1 cellular context compared by ENCODE assay signal in genomic region chr20:9302073-9302425, GRCh38.
A peak's percentile ranks its signal among the peaks of the same experiment; 100 is the strongest.
TF ChIP-seq lines count a peak whose summit lies in the region.

No MANE protein-coding gene starts in this region.

TF ChIP-seq in HepG2, 621 proteins besides CTCF, POLR2A, EP300 and RAD21 (continued from another document):
- TF ChIP-seq, protein P1, sequence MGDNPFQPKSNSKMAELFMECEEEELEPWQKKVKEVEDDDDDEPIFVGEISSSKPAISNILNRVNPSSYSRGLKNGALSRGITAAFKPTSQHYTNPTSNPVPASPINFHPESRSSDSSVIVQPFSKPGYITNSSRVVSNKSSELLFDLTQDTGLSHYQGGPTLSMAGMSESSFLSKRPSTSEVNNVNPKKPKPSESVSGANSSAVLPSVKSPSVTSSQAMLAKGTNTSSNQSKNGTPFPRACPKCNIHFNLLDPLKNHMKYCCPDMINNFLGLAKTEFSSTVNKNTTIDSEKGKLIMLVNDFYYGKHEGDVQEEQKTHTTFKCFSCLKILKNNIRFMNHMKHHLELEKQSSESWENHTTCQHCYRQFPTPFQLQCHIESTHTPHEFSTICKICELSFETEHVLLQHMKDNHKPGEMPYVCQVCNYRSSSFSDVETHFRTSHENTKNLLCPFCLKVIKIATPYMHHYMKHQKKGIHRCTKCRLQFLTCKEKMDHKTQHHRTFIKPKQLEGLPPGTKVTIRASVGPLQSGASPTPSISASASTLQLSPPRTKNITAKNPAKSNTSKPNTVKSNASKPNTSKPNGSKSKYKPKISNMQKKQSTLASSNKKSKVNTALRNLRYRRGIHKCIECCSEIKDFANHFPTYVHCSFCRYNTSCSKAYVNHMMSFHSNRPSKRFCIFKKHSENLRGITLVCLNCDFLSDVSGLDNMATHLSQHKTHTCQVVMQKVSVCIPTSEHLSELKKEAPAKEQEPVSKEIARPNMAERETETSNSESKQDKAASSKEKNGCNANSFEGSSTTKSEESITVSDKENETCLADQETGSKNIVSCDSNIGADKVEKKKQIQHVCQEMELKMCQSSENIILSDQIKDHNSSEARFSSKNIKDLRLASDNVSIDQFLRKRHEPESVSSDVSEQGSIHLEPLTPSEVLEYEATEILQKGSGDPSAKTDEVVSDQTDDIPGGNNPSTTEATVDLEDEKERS (CRISPR knock-in tag; IDR thresholded peaks at IDR 0.05) = no peak
- TF ChIP-seq EEA1 (CRISPR knock-in tag; IDR thresholded peaks at IDR 0.05; ENCODE audit: borderline replicate concordance) (no peak), NCOA2 (CRISPR knock-in tag; IDR thresholded peaks at IDR 0.05) (no peak), BCL6 (CRISPR knock-in tag; IDR thresholded peaks at IDR 0.05) (no peak), NBN (conservative IDR thresholded peaks at IDR 0.05) (no peak), ZNF605 (CRISPR knock-in tag; IDR thresholded peaks at IDR 0.05) (no peak), SNAPC5 (CRISPR knock-in tag; IDR thresholded peaks at IDR 0.05; ENCODE audit: borderline replicate concordance) (no peak), ZSCAN20 (CRISPR knock-in tag; IDR thresholded peaks at IDR 0.05; ENCODE audit: borderline replicate concordance) (no peak), TMF1 (CRISPR knock-in tag; IDR thresholded peaks at IDR 0.05; ENCODE audit: low read depth) (peak; percentile 13; the same call in 1 of the 2 replicates), ONECUT2 (CRISPR knock-in tag; IDR thresholded peaks at IDR 0.05) (no peak), IKZF1 (IDR thresholded peaks at IDR 0.05) (no peak), ZC3H4 (CRISPR knock-in tag; IDR thresholded peaks at IDR 0.05; ENCODE audit: borderline replicate concordance) (no peak), ZBTB10 (CRISPR knock-in tag; IDR thresholded peaks at IDR 0.05; ENCODE audit: borderline replicate concordance) (no peak), ZNF550 (CRISPR knock-in tag; IDR thresholded peaks at IDR 0.05; ENCODE audit: borderline replicate concordance) (no peak), ZNF619 (CRISPR knock-in tag; IDR thresholded peaks at IDR 0.05) (no peak), TBL1XR1 (IDR thresholded peaks at IDR 0.05; ENCODE audit: borderline replicate concordance, low read length, partially characterized antibody) (no peak), ZNF160 (CRISPR knock-in tag; IDR thresholded peaks at IDR 0.05) (no peak), JUNB (CRISPR knock-in tag; IDR thresholded peaks at IDR 0.05; ENCODE audit: borderline replicate concordance) (peak; percentile 21; the same call in 1 of the 2 replicates), TSC22D2 (CRISPR knock-in tag; IDR thresholded peaks at IDR 0.05; ENCODE audit: borderline replicate concordance) (no peak)
- TF ChIP-seq, protein P2, sequence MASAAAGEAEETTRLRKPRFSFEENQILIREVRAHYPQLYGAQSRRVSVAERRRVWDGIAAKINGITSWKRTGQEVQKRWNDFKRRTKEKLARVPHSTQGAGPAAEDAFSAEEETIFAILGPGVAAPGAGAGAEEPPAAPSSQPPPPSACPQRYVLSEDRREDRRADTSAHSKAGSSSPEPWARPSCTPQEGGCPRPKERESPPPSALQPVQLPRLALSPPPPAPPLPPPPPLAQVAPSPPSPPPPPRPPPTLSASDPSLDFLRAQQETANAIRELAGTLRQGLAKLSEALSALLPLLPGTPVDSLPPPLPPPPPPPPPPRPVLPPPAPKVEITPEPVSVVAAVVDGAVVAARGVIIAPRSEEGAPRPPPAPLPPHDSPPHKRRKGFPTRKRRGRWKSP (CRISPR knock-in tag; IDR thresholded peaks at IDR 0.05) = 0 out of 2 replicates have a peak, but pooled peaks have one; percentile 4
- TF ChIP-seq, protein P3, sequence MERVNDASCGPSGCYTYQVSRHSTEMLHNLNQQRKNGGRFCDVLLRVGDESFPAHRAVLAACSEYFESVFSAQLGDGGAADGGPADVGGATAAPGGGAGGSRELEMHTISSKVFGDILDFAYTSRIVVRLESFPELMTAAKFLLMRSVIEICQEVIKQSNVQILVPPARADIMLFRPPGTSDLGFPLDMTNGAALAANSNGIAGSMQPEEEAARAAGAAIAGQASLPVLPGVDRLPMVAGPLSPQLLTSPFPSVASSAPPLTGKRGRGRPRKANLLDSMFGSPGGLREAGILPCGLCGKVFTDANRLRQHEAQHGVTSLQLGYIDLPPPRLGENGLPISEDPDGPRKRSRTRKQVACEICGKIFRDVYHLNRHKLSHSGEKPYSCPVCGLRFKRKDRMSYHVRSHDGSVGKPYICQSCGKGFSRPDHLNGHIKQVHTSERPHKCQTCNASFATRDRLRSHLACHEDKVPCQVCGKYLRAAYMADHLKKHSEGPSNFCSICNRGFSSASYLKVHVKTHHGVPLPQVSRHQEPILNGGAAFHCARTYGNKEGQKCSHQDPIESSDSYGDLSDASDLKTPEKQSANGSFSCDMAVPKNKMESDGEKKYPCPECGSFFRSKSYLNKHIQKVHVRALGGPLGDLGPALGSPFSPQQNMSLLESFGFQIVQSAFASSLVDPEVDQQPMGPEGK (CRISPR knock-in tag; IDR thresholded peaks at IDR 0.05) = no peak
